Comparison of ENCODE assay signal across 1 cellular context in genomic region chr6:4018194-4019111, GRCh38.
TF ChIP-seq lines count a peak whose summit lies in the region.

No MANE protein-coding gene starts in this region.

TF ChIP-seq in HepG2, 621 proteins besides CTCF, POLR2A, EP300 and RAD21 (continued from another document and continues in another):
- TF ChIP-seq ZNF33B (CRISPR knock-in tag; IDR thresholded peaks at IDR 0.05) (peak; percentile 98), KLF12 (CRISPR knock-in tag; IDR thresholded peaks at IDR 0.05; ENCODE audit: borderline replicate concordance) (peak; percentile 94), MED1 (CRISPR knock-in tag; IDR thresholded peaks at IDR 0.05) (peak; percentile 90), ZNF34 (CRISPR knock-in tag; IDR thresholded peaks at IDR 0.05; ENCODE audit: borderline replicate concordance) (peak; percentile 89; the same call in 1 of the 2 replicates), SAP130 (CRISPR knock-in tag; IDR thresholded peaks at IDR 0.05; ENCODE audit: low read depth) (peak; percentile 90), ARID4A (CRISPR knock-in tag; IDR thresholded peaks at IDR 0.05; ENCODE audit: borderline replicate concordance) (peak; percentile 96), SMC3 (IDR thresholded peaks at IDR 0.05; ENCODE audit: low read length) (no peak), ZNF326 (CRISPR knock-in tag; IDR thresholded peaks at IDR 0.05; ENCODE audit: borderline replicate concordance) (no peak), ZBTB43 (CRISPR knock-in tag; conservative IDR thresholded peaks at IDR 0.05) (no peak), DBP (CRISPR knock-in tag; IDR thresholded peaks at IDR 0.05; ENCODE audit: not compliant biosample characterization) (peak; percentile 64), MYPOP (CRISPR knock-in tag; IDR thresholded peaks at IDR 0.05) (peak; percentile 94), FOXC1 (CRISPR knock-in tag; IDR thresholded peaks at IDR 0.05; ENCODE audit: borderline replicate concordance) (peak; percentile 100), ZNF670 (CRISPR knock-in tag; IDR thresholded peaks at IDR 0.05; ENCODE audit: borderline replicate concordance) (peak; percentile 94), ATF4 (CRISPR knock-in tag; IDR thresholded peaks at IDR 0.05) (peak in 1 of 2 experiments; percentile 62; a peak in 1 of 4 replicates), HES4 (CRISPR knock-in tag; IDR thresholded peaks at IDR 0.05; ENCODE audit: borderline replicate concordance) (peak; percentile 86; the same call in 1 of the 2 replicates), RBM39 (IDR thresholded peaks at IDR 0.05; ENCODE audit: low read depth, low read length, poor library complexity, severe bottlenecking) (peak; percentile 86), THYN1 (CRISPR knock-in tag; IDR thresholded peaks at IDR 0.05; ENCODE audit: borderline replicate concordance, low read depth) (no peak), BCL3 (CRISPR knock-in tag; IDR thresholded peaks at IDR 0.05) (peak; percentile 98), ZNF205 (CRISPR knock-in tag; IDR thresholded peaks at IDR 0.05) (peak; percentile 91), ZHX2 (IDR thresholded peaks at IDR 0.05; ENCODE audit: low read depth) (0 out of 2 replicates have a peak, but pooled peaks have one; percentile 57), ZHX2 (CRISPR knock-in tag; IDR thresholded peaks at IDR 0.05; ENCODE audit: borderline replicate concordance) (peak; percentile 76), TRIM22 (IDR thresholded peaks at IDR 0.05) (no peak), PHF8 (CRISPR knock-in tag; IDR thresholded peaks at IDR 0.05) (peak; percentile 99), RERE (CRISPR knock-in tag; IDR thresholded peaks at IDR 0.05; ENCODE audit: low read depth) (0 out of 2 replicates have a peak, but pooled peaks have one; percentile 28), EZH2 (conservative IDR thresholded peaks at IDR 0.05; ENCODE audit: low read depth, low read length) (no peak), ELK4 (CRISPR knock-in tag; IDR thresholded peaks at IDR 0.05; ENCODE audit: borderline replicate concordance) (peak; percentile 84; the same call in 1 of the 2 replicates), KMT2A (CRISPR knock-in tag; IDR thresholded peaks at IDR 0.05) (peak; percentile 98)
